ENCODE assay signal across 1 cellular context in the genomic region with DNA sequence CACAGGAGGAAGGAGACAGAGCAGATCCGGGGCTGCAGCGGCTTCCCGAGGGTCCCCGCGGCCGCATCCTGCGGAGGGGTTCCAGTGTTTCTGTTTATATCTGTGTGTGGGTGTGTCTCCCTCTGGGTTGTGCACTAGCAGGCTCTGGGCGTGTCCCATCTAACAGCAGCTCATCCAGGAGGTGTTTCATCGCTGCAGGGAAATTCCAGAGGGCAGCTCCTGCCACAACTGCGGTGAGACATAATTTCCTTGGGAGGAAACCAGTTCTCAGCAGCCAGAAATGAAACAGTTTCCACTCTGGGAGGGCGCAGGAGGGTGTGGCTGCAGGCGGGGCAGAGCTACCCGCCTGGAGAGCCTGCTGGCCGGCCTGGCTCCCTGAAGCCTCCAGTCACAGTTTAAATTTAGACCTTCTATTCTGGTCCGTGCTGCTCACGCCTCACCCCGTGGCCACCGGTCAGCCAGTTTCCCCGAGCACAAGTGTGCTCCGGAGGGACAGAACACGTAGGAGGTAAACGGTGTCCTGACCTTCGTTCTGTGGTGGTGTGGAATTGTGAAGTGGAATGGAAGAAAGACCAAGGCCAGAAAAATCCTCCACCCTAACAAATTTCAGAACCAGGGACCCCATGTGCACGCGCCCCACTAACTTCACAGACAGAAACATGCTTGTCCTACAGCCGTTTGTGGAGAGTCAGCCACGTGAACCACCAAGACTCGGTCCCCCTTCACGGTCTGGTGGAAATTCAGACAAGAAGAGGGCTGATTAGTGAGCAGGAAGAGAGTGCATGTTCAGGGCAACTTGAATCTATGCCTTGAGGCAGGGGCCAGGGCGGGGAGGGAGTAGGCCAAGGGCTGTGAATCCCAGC.
TF ChIP-seq lines count a peak whose summit lies in the region.

No MANE protein-coding gene starts in this region.

TF ChIP-seq in endothelial cell of umbilical vein, 7 proteins besides CTCF, POLR2A, EP300 and RAD21 (continued from another document):
- TF ChIP-seq MAX (IDR thresholded peaks at IDR 0.05; ENCODE audit: insufficient read depth, insufficient read length) (no peak), GATA2 (IDR thresholded peaks at IDR 0.05; ENCODE audit: insufficient read depth, insufficient read length, low read depth, low read length) (no peak), JUN (IDR thresholded peaks at IDR 0.05; ENCODE audit: borderline replicate concordance, insufficient read depth, insufficient read length, low read depth) (peak; percentile 42), EZH2 (IDR thresholded peaks at IDR 0.05; ENCODE audit: borderline replicate concordance, low read depth, low read length, severe bottlenecking) (no peak), MYC (IDR thresholded peaks at IDR 0.05; ENCODE audit: low read depth, low read length) (no peak)
